8 cellular contexts compared by ENCODE assay signal in genomic region chr2:74275228-74275627, GRCh38.
"Had no signal": no experiment of that assay in that cellular context is flagged by ENCODE, and none has a peak within 500 bp of the region (broad histone marks: within the 10 kb centered on the region; RNA-seq: fewer than 3 reads in every experiment).

No MANE protein-coding gene starts in this region.

- ATAC-seq: HCT116, HepG2 had no signal

- H3K4me1 ChIP-seq: HAP-1 had no signal

- FAIRE-seq: HepG2 had no signal

- H3K4me3 ChIP-seq: GM23248, HAP-1 had no signal

- H3K36me3 ChIP-seq: HAP-1 had no signal

- H3K9me3 ChIP-seq: HAP-1 had no signal

- H3K27ac ChIP-seq: GM23248, HL-60 had no signal

- DNase-seq: GM23248, GOT3, H7, KBM-7 had no signal
